In genomic region chr6:37705239-37706051, GRCh38 we compare ENCODE assay signal across 8 cellular contexts. TPM values are rescaled to one million over a fixed set of nuclear protein-coding genes. Genes with fewer than 3 reads are reported as not detected.
DNase-seq lines count a peak whose midpoint lies in the region; ATAC-seq, FAIRE-seq and TF ChIP-seq lines count a peak whose summit lies in the region.

No MANE protein-coding gene starts in this region.

- WGBS in ectodermal cell, 2 experiments: 0% methylated on average over 43 to 45 of the region's 45 CpGs

- no peak overlapping the region for H3K27ac Mint-ChIP-seq in activated CD4-positive, alpha-beta memory T cell treated with anti-CD3 and anti-CD28 coated beads, Interleukin-2, amount 10 ng/mL, durations not matched to agents 7 days and 5 days

- CTCF ChIA-PET in activated CD4-positive, alpha-beta memory T cell treated with anti-CD3 and anti-CD28 coated beads, Interleukin-2, amount 10 ng/mL, durations not matched to agents 7 days and 5 days (lab: Charles Lee): interaction anchor here (0.6 to 1.9 kb wide), 7 partner anchors 13 to 789 kb away, joined by 3 to 7 read pairs (median 4); no protein-coding TSS in a partner anchor

- no peaks in the 10 kb centered on the region for H3K36me3 Mint-ChIP-seq in activated CD4-positive, alpha-beta memory T cell treated with anti-CD3 and anti-CD28 coated beads, Interleukin-2, amount 10 ng/mL, durations not matched to agents 7 days and 5 days (ENCODE audit: low read depth)

- H3K36me3 ChIP-seq in ectodermal cell (ENCODE audit: control insufficient read depth, insufficient read depth, low read length) (no peaks in the 10 kb centered on the region), lower lobe of right lung (no peaks in the 10 kb centered on the region)

- H3K4me3 Mint-ChIP-seq in activated CD4-positive, alpha-beta memory T cell treated with anti-CD3 and anti-CD28 coated beads, Interleukin-2, amount 10 ng/mL, durations not matched to agents 7 days and 5 days: peak overlapping the region; percentile 69

- H3K27me3 Mint-ChIP-seq in activated CD4-positive, alpha-beta memory T cell treated with anti-CD3 and anti-CD28 coated beads, Interleukin-2, amount 10 ng/mL, durations not matched to agents 7 days and 5 days: no peaks in the 10 kb centered on the region

- peaks cover 31% of the 10 kb centered on the region for H3K4me1 ChIP-seq in ectodermal cell (ENCODE audit: control insufficient read depth, insufficient read depth, low read length)
- peaks cover 12% of the 10 kb centered on the region for H3K4me1 ChIP-seq in lower lobe of right lung

- H3K9me3 ChIP-seq in ectodermal cell (ENCODE audit: control insufficient read depth, low read length) (no peaks in the 10 kb centered on the region), lower lobe of right lung (no peaks in the 10 kb centered on the region)

- H3K4me1 Mint-ChIP-seq in activated CD4-positive, alpha-beta memory T cell treated with anti-CD3 and anti-CD28 coated beads, Interleukin-2, amount 10 ng/mL, durations not matched to agents 7 days and 5 days: peaks cover 16% of the 10 kb centered on the region

- H3K27me3 ChIP-seq in ectodermal cell (ENCODE audit: control insufficient read depth, insufficient read depth, low read length, poor library complexity, severe bottlenecking) (peaks cover 4% of the 10 kb centered on the region), lower lobe of right lung (ENCODE audit: low read depth) (peaks cover 7% of the 10 kb centered on the region)

- FAIRE-seq in H54 (lab: Jason Lieb, UNC): no peak

- peak; percentile 94 for DNase-seq in AG08395 (ENCODE audit: low spot score)
- peak; percentile 87 to 89 for DNase-seq in NCI-H1930 (lab: John Stamatoyannopoulos, UW)
- DNase-seq in activated CD4-positive, alpha-beta memory T cell treated with anti-CD3 and anti-CD28 coated beads, Interleukin-2, amount 10 ng/mL, durations not matched to agents 7 days and 5 days: peak; percentile 60
- DNase-seq in lower lobe of right lung: peak; percentile 77
- DNase-seq in stimulated activated CD4-positive, alpha-beta T cell treated with anti-CD3 and anti-CD28 coated beads, Interleukin-4, amount 100 ng/mL, for 4 hours: peak; percentile 68 to 80
- DNase-seq in H54 (ENCODE audit: insufficient read length, low spot score): no peak

- H3K4me3 ChIP-seq in ectodermal cell (ENCODE audit: insufficient read depth, low read depth, low read length): peak overlapping the region; percentile 10
- H3K4me3 ChIP-seq in lower lobe of right lung: peak overlapping the region; percentile 57

- no peaks in the 10 kb centered on the region for H3K9me3 Mint-ChIP-seq in activated CD4-positive, alpha-beta memory T cell treated with anti-CD3 and anti-CD28 coated beads, Interleukin-2, amount 10 ng/mL, durations not matched to agents 7 days and 5 days

- POLR2A ChIA-PET in activated CD4-positive, alpha-beta memory T cell treated with anti-CD3 and anti-CD28 coated beads, Interleukin-2, amount 10 ng/mL, durations not matched to agents 7 days and 5 days (lab: Charles Lee): interaction anchor here (0.5 to 0.6 kb wide), 2 partner anchors 9 to 847 kb away, joined by 3 to 5 read pairs; no protein-coding TSS in a partner anchor

- H3K27ac ChIP-seq in ectodermal cell (ENCODE audit: insufficient read depth, low read depth, low read length, poor library complexity, severe bottlenecking) (peak overlapping the region; percentile 56), lower lobe of right lung (peak overlapping the region; percentile 41)

- intact Hi-C loops in lower lobe of right lung (cut with DNase I): no loop called here

- ATAC-seq in GM19324 (IDR thresholded peaks at IDR 0.05; ENCODE audit: low FRiP score, unreplicated experiment) (peak; percentile 49), lower lobe of right lung (peak; percentile 85 to 92)

- TF ChIP-seq CTCF in lower lobe of right lung (IDR thresholded peaks at IDR 0.05): peak; percentile 57

- no peak for TF ChIP-seq POLR2A in H54 (IDR thresholded peaks at IDR 0.05; ENCODE audit: low read depth, low read length)

RNA-seq across cellular contexts. Expression of gene MDGA1, which starts 7.8 kb away (rescaled TPM):
- 10 to 100 TPM; 35.1 to 38.0 TPM for total RNA-seq in activated CD4-positive, alpha-beta memory T cell treated with anti-CD3 and anti-CD28 coated beads, Interleukin-2, amount 10 ng/mL, durations not matched to agents 7 days and 5 days
- polyA plus RNA-seq in ectodermal cell (2013, experiment 1 of 4): 13.2 TPM
- polyA plus RNA-seq in ectodermal cell (2013, experiment 2 of 4): 11.0 TPM
- polyA plus RNA-seq in ectodermal cell (2013, experiment 3 of 4): 12.7 TPM
- polyA plus RNA-seq in ectodermal cell (2013, experiment 4 of 4): 14.2 TPM
- 4.0 TPM for total RNA-seq in lower lobe of right lung
